Comparison of ENCODE assay signal across 20 cellular contexts in genomic region chr2:140384946-140385345, GRCh38.
A peak's percentile ranks its signal among the peaks of the same experiment; 100 is the strongest.
DNase-seq lines count a peak whose midpoint lies in the region; FAIRE-seq and TF ChIP-seq lines count a peak whose summit lies in the region.
"Had no signal": no experiment of that assay in that cellular context is flagged by ENCODE, and none has a peak within 500 bp of the region (broad histone marks: within the 10 kb centered on the region; RNA-seq: fewer than 3 reads in every experiment).

No MANE protein-coding gene starts in this region.

- H3K4me1 ChIP-seq in H9 (ENCODE audit: insufficient read depth, low read length) (no peaks in the 10 kb centered on the region), endodermal cell (ENCODE audit: control insufficient read depth, insufficient read depth, low read length) (no peaks in the 10 kb centered on the region), kidney (ENCODE audit: control insufficient read depth in 1 of 2, insufficient read depth in 1 of 2, low read depth in 1 of 2, low read length in 2 of 2) (no peaks in the 10 kb centered on the region), colonic mucosa (no peaks in the 10 kb centered on the region)
- H3K4me1 ChIP-seq: BLaER1, Caco-2 had no signal

- H3K9me3 ChIP-seq in H9 (ENCODE audit: control insufficient read depth, low read depth, low read length), result no peaks in the 10 kb centered on the region
- H3K9me3 ChIP-seq in endodermal cell (ENCODE audit: control insufficient read depth, low read length), result no peaks in the 10 kb centered on the region
- H3K9me3 ChIP-seq in kidney (ENCODE audit: control insufficient read depth in 1 of 2, low read length in 2 of 2), result no peaks in the 10 kb centered on the region
- no peaks in the 10 kb centered on the region for H3K9me3 ChIP-seq in colonic mucosa
- H3K9me3 ChIP-seq: BLaER1, Caco-2 had no signal

- no peaks in the 10 kb centered on the region for H3K23me2 ChIP-seq in H9 (ENCODE audit: insufficient read length, low read depth, low read length, poor library complexity, severe bottlenecking)

- no peak overlapping the region for H4K8ac ChIP-seq in H9 (replicated peaks; ENCODE audit: insufficient read length, low read depth, low read length)

- no peak overlapping the region for H2BK120ac ChIP-seq in H9 (ENCODE audit: low read depth, low read length, poor library complexity, severe bottlenecking)

- H3K36me3 ChIP-seq in endodermal cell (ENCODE audit: control insufficient read depth, insufficient read depth, low read length), result no peaks in the 10 kb centered on the region
- H3K36me3 ChIP-seq in kidney (ENCODE audit: control insufficient read depth in 1 of 2, insufficient read depth in 2 of 2, low read length in 2 of 2), result no peaks in the 10 kb centered on the region
- H3K36me3 ChIP-seq in colonic mucosa, result no peaks in the 10 kb centered on the region
- H3K36me3 ChIP-seq: BLaER1 had no signal

- no peak overlapping the region for H3K14ac ChIP-seq in H9 (ENCODE audit: insufficient read depth, low read length)

- no peak overlapping the region for H4K5ac ChIP-seq in H9 (ENCODE audit: insufficient read length, low read depth, low read length)

- no peak overlapping the region for H2AFZ ChIP-seq in H9 (ENCODE audit: low read length)

- no peak overlapping the region for H3K4me2 ChIP-seq in H9 (ENCODE audit: insufficient read depth, insufficient read length, low read length)
- H3K4me2 ChIP-seq: BLaER1 had no signal

- H4K20me1 ChIP-seq in H9 (ENCODE audit: control insufficient read depth, insufficient read depth, insufficient read length), result no peaks in the 10 kb centered on the region
- H4K20me1 ChIP-seq: BLaER1 had no signal

- no peak overlapping the region for H3K18ac ChIP-seq in H9 (ENCODE audit: insufficient read length, low read depth, low read length)

- H3K27ac Mint-ChIP-seq in H9, result no peak overlapping the region
- H3K27ac Mint-ChIP-seq in endodermal cell, result peak overlapping the region; percentile 55
- H3K27ac Mint-ChIP-seq: B cell; CD4-positive, CD25-positive, alpha-beta regulatory T cell; CD8-positive, alpha-beta T cell had no signal

- intact Hi-C loops in kidney (cut with DNase I) (no loop called here), colonic mucosa (cut with DNase I) (no loop called here)

- H2BK20ac ChIP-seq in H9 (ENCODE audit: low read depth, low read length, poor library complexity, severe bottlenecking), result no peak overlapping the region

- H3K4me1 Mint-ChIP-seq in H9 (no peaks in the 10 kb centered on the region), endodermal cell (no peaks in the 10 kb centered on the region)
- H3K4me1 Mint-ChIP-seq: B cell; CD4-positive, CD25-positive, alpha-beta regulatory T cell had no signal

- H3K56ac ChIP-seq in H9 (ENCODE audit: insufficient read length, low read depth, low read length), result no peak overlapping the region

- no peak overlapping the region for H2AK5ac ChIP-seq in H9 (ENCODE audit: insufficient read length, low read length)

- H3K4ac ChIP-seq in H9 (ENCODE audit: low read depth, low read length), result no peak overlapping the region

- H3K27me3 Mint-ChIP-seq in H9 (ENCODE audit: low read depth) (no peaks in the 10 kb centered on the region), endodermal cell (ENCODE audit: insufficient read depth) (no peaks in the 10 kb centered on the region)
- H3K27me3 Mint-ChIP-seq: B cell; CD4-positive, CD25-positive, alpha-beta regulatory T cell had no signal

- no peak overlapping the region for H2BK15ac ChIP-seq in H9 (ENCODE audit: low read depth, low read length)

- H3K36me3 Mint-ChIP-seq in H9 (ENCODE audit: insufficient read depth in 1 of 3, low read depth in 3 of 3), result no peaks in the 10 kb centered on the region
- no peaks in the 10 kb centered on the region for H3K36me3 Mint-ChIP-seq in endodermal cell (ENCODE audit: low read depth)
- H3K36me3 Mint-ChIP-seq: CD4-positive, CD25-positive, alpha-beta regulatory T cell; CD8-positive, alpha-beta T cell had no signal

- H3K79me2 ChIP-seq in H9 (ENCODE audit: insufficient read depth, low read length), result no peaks in the 10 kb centered on the region

- H3K9me3 Mint-ChIP-seq in H9 (no peaks in the 10 kb centered on the region), endodermal cell (no peaks in the 10 kb centered on the region)

- no peak overlapping the region for H3K27ac ChIP-seq in H9 (ENCODE audit: insufficient read length, low read depth, low read length)
- no peak overlapping the region for H3K27ac ChIP-seq in endodermal cell (ENCODE audit: low read depth, low read length)
- no peak overlapping the region for H3K27ac ChIP-seq in kidney (ENCODE audit: low read depth in 2 of 2, low read length in 2 of 2)
- H3K27ac ChIP-seq in colonic mucosa, result no peak overlapping the region
- H3K27ac ChIP-seq: 22Rv1, BLaER1, C4-2B had no signal

- H3K9ac ChIP-seq in H9 (ENCODE audit: extremely low read depth, insufficient read length, low read length) (no peak overlapping the region), endodermal cell (ENCODE audit: extremely low read depth, low read length, poor library complexity, severe bottlenecking) (no peak overlapping the region), kidney (ENCODE audit: low read length in 2 of 2) (no peak overlapping the region), colonic mucosa (ENCODE audit: low read depth in 2 of 2, low read length in 2 of 2) (no peak overlapping the region)
- H3K9ac ChIP-seq: BLaER1 had no signal

- H3K27me3 ChIP-seq in H9 (ENCODE audit: insufficient read depth, low read length) (no peaks in the 10 kb centered on the region), endodermal cell (ENCODE audit: control insufficient read depth, insufficient read depth, low read length, poor library complexity, severe bottlenecking) (no peaks in the 10 kb centered on the region), colonic mucosa (no peaks in the 10 kb centered on the region)
- H3K27me3 ChIP-seq: BLaER1 had no signal

- TF ChIP-seq CTCF in H9 (conservative IDR thresholded peaks at IDR 0.05), result no peak
- no peak for TF ChIP-seq CTCF in endodermal cell (conservative IDR thresholded peaks at IDR 0.05)
- no peak for TF ChIP-seq CTCF in kidney (IDR thresholded peaks at IDR 0.05; ENCODE audit: borderline replicate concordance, extremely low read depth, insufficient read depth)
- no peak for TF ChIP-seq CTCF in colonic mucosa (IDR thresholded peaks at IDR 0.05)

- H3K4me3 ChIP-seq in endodermal cell (ENCODE audit: low read length) (no peak overlapping the region), kidney (ENCODE audit: low read length in 2 of 2) (no peak overlapping the region), colonic mucosa (no peak overlapping the region)
- H3K4me3 ChIP-seq: BLaER1 had no signal

- no peak overlapping the region for H3K23ac ChIP-seq in H9 (ENCODE audit: insufficient read length, low read depth, low read length)

- no CpG with 5 or more reads among the region's 6 CpGs for WGBS in H9 (ENCODE audit: extremely low coverage, insufficient read length, low lambda C conversion rate)
- 97% methylated on average over 6 of the region's 6 CpGs; no CpG with 5 or more reads in 1 of the 2 experiments for WGBS in endodermal cell (ENCODE audit: insufficient coverage in 1 of 2, insufficient read length in 1 of 2), 2 experiments

- H3K79me1 ChIP-seq in H9 (ENCODE audit: insufficient read depth, low read depth, low read length, poor library complexity, severe bottlenecking), result no peaks in the 10 kb centered on the region

- H3T11ph ChIP-seq in H9 (ENCODE audit: low read length), result no peak overlapping the region

- H2BK5ac ChIP-seq in H9 (ENCODE audit: insufficient read length, low read length), result no peak overlapping the region

- FAIRE-seq in kidney (lab: Jason Lieb, UNC), result no peak
- FAIRE-seq: A204.1, G401.6, GM12892 had no signal

- no peak overlapping the region for H4K91ac ChIP-seq in H9 (ENCODE audit: insufficient read length, low read depth, low read length)

- H2BK12ac ChIP-seq in H9 (ENCODE audit: insufficient read length, low read depth, low read length), result no peak overlapping the region

- H3K4me3 Mint-ChIP-seq in H9, result no peak overlapping the region
- H3K4me3 Mint-ChIP-seq in endodermal cell, result no peak overlapping the region
- H3K4me3 Mint-ChIP-seq: B cell; CD4-positive, CD25-positive, alpha-beta regulatory T cell; CD8-positive, alpha-beta T cell had no signal

- DNase-seq in H9 (peak; percentile 30), endodermal cell (peak; percentile 51), kidney (peak; percentile 15), midbrain (lab: John Stamatoyannopoulos, UW) (no peak), colonic mucosa (no peak)
- DNase-seq in activated CD4-positive, alpha-beta T cell treated with anti-CD3 and anti-CD28 coated beads for 48 hours, result no peak
- DNase-seq: Caco-2; CD4-positive, CD25-positive, alpha-beta regulatory T cell; DMS153; DND-41; GOT3; H7 had no signal

Comparison
In these comparisons a context has a peak if more than half of its experiments do, and no peak if none do; other contexts are left out.
1. DNase-seq: peak in H9 (single experiment), endodermal cell (single experiment) and kidney (single experiment); none in midbrain (single experiment), activated CD4-positive, alpha-beta T cell treated with anti-CD3 and anti-CD28 coated beads for 48 hours (single experiment) and colonic mucosa (single experiment).